In genomic region chrX:72202792-72203401, GRCh38 we compare ENCODE assay signal across 28 cellular contexts. TPM values are rescaled to one million over a fixed set of nuclear protein-coding genes. Genes with fewer than 3 reads are reported as not detected.
A peak's percentile ranks its signal among the peaks of the same experiment; 100 is the strongest.
DNase-seq lines count a peak whose midpoint lies in the region; ATAC-seq and TF ChIP-seq lines count a peak whose summit lies in the region.
"Had no signal": no experiment of that assay in that cellular context is flagged by ENCODE, and none has a peak within 500 bp of the region (broad histone marks: within the 10 kb centered on the region; RNA-seq: fewer than 3 reads in every experiment).

No MANE protein-coding gene starts in this region.

- H4K20me1 ChIP-seq in GM23338 (replicated peaks; ENCODE audit: insufficient read depth) (peaks cover 6% of the 10 kb centered on the region; the same call in 1 of the 2 replicates), PC-3 (ENCODE audit: low read length) (no peaks in the 10 kb centered on the region)

- H3K36me3 Mint-ChIP-seq in GM23338 (ENCODE audit: low read depth) (peaks cover 41% of the 10 kb centered on the region), nephron progenitor cell (ENCODE audit: low read depth) (peaks cover 48% of the 10 kb centered on the region)

- ATAC-seq in GM23338 (peak; percentile 88), PC-3 (no peak), GM21447 (IDR thresholded peaks at IDR 0.05; ENCODE audit: unreplicated experiment) (no peak)
- ATAC-seq: esophagus mucosa; pancreas; stimulated activated memory B cell treated with anti-CD40 and anti-IgM and Interleukin-4, amounts not matched to agents 10 μg/mL and 1 μg/mL and 100 μg/mL, for 72 hours had no signal

- H3K36me3 ChIP-seq in GM23338 (ENCODE audit: insufficient read depth) (peaks cover 7% of the 10 kb centered on the region; the same call in 1 of the 2 replicates), PC-3 (ENCODE audit: low read depth, low read length) (peaks cover 40% of the 10 kb centered on the region), H7 (replicated peaks; ENCODE audit: control insufficient read depth, insufficient read depth, low read length) (no peaks in the 10 kb centered on the region; the same call in 1 of the 2 replicates), MG63 (peaks cover 20% of the 10 kb centered on the region)
- H3K36me3 ChIP-seq: pancreas, right atrium auricular region had no signal

- H3K4me2 ChIP-seq in GM23338 (peak overlapping the region; percentile 74), PC-3 (ENCODE audit: low read length) (no peak overlapping the region)

- H3K9me3 Mint-ChIP-seq in GM23338, result no peaks in the 10 kb centered on the region
- H3K9me3 Mint-ChIP-seq in nephron progenitor cell, result peaks cover 43% of the 10 kb centered on the region
- H3K9me3 Mint-ChIP-seq: activated naive CD4-positive, alpha-beta T cell treated with anti-CD3 and anti-CD28 coated beads, Interleukin-2, amount 10 ng/mL, durations not matched to agents 7 days and 5 days; natural killer cell treated with Interleukin-12 subunit alpha and Interleukin-12 subunit beta and Interleukin-15 and Interleukin-18, amount 100 ng/mL, for 72 hours; stimulated activated memory B cell treated with anti-CD40 and anti-IgM and Interleukin-4, amounts not matched to agents 10 μg/mL and 1 μg/mL and 100 μg/mL, for 72 hours had no signal

- H3K27ac Mint-ChIP-seq in GM23338 (no peak overlapping the region; the same call in 1 of the 2 replicates), nephron progenitor cell (peak overlapping the region; percentile 25)
- H3K27ac Mint-ChIP-seq: activated naive CD4-positive, alpha-beta T cell treated with anti-CD3 and anti-CD28 coated beads, Interleukin-2, amount 10 ng/mL, durations not matched to agents 7 days and 5 days; natural killer cell treated with Interleukin-12 subunit alpha and Interleukin-12 subunit beta and Interleukin-15 and Interleukin-18, amount 100 ng/mL, for 72 hours; stimulated activated memory B cell treated with anti-CD40 and anti-IgM and Interleukin-4, amounts not matched to agents 10 μg/mL and 1 μg/mL and 100 μg/mL, for 72 hours had no signal

- H3K9me2 ChIP-seq in GM23338 (ENCODE audit: insufficient read depth) (no peaks in the 10 kb centered on the region), PC-3 (replicated peaks; ENCODE audit: low read length) (no peaks in the 10 kb centered on the region)

- DNase-seq in GM23338 (ENCODE audit: low spot score), result peak; percentile 34
- no peak for DNase-seq in PC-3
- DNase-seq in epithelial cell of prostate (ENCODE audit: low read depth, low spot score), result no peak
- DNase-seq in nephron progenitor cell, result no peak
- DNase-seq in H7, result no peak
- no peak for DNase-seq in HT-29 (ENCODE audit: low spot score)
- no peak for DNase-seq in MG63
- DNase-seq: activated CD4-positive, alpha-beta T cell treated with anti-CD3 and anti-CD28 coated beads, Interleukin-2, amount 50 U/mL, for 48 hours; activated naive CD4-positive, alpha-beta T cell treated with anti-CD3 and anti-CD28 coated beads, Interleukin-2, amount 10 ng/mL, durations not matched to agents 7 days and 5 days; amniotic stem cell; C1 segment of cervical spinal cord; DMS79; effector CD8-positive, alpha-beta T cell; foreskin melanocyte; KBM-7; MM.1S; NCI-H1417; NCI-H2029 treated with DMSO at 0.1 percent for 48 hours; pancreas; stimulated activated CD4-positive, alpha-beta T cell treated with anti-CD3 and anti-CD28 coated beads, Interleukin-12 subunit alpha, Interleukin-12 subunit beta, amount 100 ng/mL, for 4 hours; stimulated activated CD4-positive, alpha-beta T cell treated with anti-CD3 and anti-CD28 coated beads, Interleukin-4, amount 100 ng/mL, for 4 hours; T-helper 1 cell; upper lobe of left lung had no signal

- CTCF ChIA-PET in PC-3 (lab: Charles Lee), result no interaction called here

- H3K4me3 Mint-ChIP-seq in GM23338 (peak overlapping the region; percentile 48), nephron progenitor cell (no peak overlapping the region)
- H3K4me3 Mint-ChIP-seq: activated naive CD4-positive, alpha-beta T cell treated with anti-CD3 and anti-CD28 coated beads, Interleukin-2, amount 10 ng/mL, durations not matched to agents 7 days and 5 days; stimulated activated memory B cell treated with anti-CD40 and anti-IgM and Interleukin-4, amounts not matched to agents 10 μg/mL and 1 μg/mL and 100 μg/mL, for 72 hours had no signal

- H3K9ac ChIP-seq in PC-3 (ENCODE audit: low read length), result no peak overlapping the region

- H2AFZ ChIP-seq in GM23338, result no peak overlapping the region
- no peak overlapping the region for H2AFZ ChIP-seq in PC-3 (ENCODE audit: low read length)

- POLR2A ChIA-PET in PC-3 (lab: Charles Lee; ENCODE audit: unreplicated experiment), result interaction anchor here (0.6 kb wide), 1 partner anchor 41 kb away, joined by 4 read pairs; no protein-coding TSS in a partner anchor

- H3K27ac ChIP-seq in GM23338 (ENCODE audit: low read depth) (no peak overlapping the region), PC-3 (ENCODE audit: low read length) (peak overlapping the region; percentile 82; the same call in 1 of the 2 replicates), epithelial cell of prostate (peak overlapping the region; percentile 93)
- H3K27ac ChIP-seq: pancreas, right atrium auricular region, upper lobe of left lung had no signal

- H3K4me3 ChIP-seq in GM23338 (peak overlapping the region; percentile 36; the same call in 1 of the 2 replicates), PC-3 (ENCODE audit: low read length) (no peak overlapping the region), H7 (ENCODE audit: insufficient read depth, low read depth, low read length) (no peak overlapping the region), MG63 (no peak overlapping the region)
- H3K4me3 ChIP-seq: pancreas, right atrium auricular region, upper lobe of left lung had no signal

- no peak for TF ChIP-seq CTCF in GM23338 (conservative IDR thresholded peaks at IDR 0.05; ENCODE audit: low read depth in 2 of 2)
- no peak for TF ChIP-seq CTCF in PC-3 (conservative IDR thresholded peaks at IDR 0.05; ENCODE audit: low read depth, low read length)
- TF ChIP-seq CTCF in nephron progenitor cell (IDR thresholded peaks at IDR 0.05), result no peak

- 0 out of 2 replicates have a peak, but pooled peaks cover 3% of the 10 kb centered on the region for H3K79me2 ChIP-seq in GM23338 (replicated peaks; ENCODE audit: insufficient read depth)
- H3K79me2 ChIP-seq in PC-3 (ENCODE audit: low read length), result peaks cover 26% of the 10 kb centered on the region

- H3K27me3 Mint-ChIP-seq in GM23338 (ENCODE audit: insufficient read depth, low read depth, poor library complexity) (no peaks in the 10 kb centered on the region), nephron progenitor cell (ENCODE audit: low read depth, poor library complexity) (no peaks in the 10 kb centered on the region)
- H3K27me3 Mint-ChIP-seq: activated naive CD4-positive, alpha-beta T cell treated with anti-CD3 and anti-CD28 coated beads, Interleukin-2, amount 10 ng/mL, durations not matched to agents 7 days and 5 days; natural killer cell treated with Interleukin-12 subunit alpha and Interleukin-12 subunit beta and Interleukin-15 and Interleukin-18, amount 100 ng/mL, for 72 hours; stimulated activated memory B cell treated with anti-CD40 and anti-IgM and Interleukin-4, amounts not matched to agents 10 μg/mL and 1 μg/mL and 100 μg/mL, for 72 hours had no signal

- BruUV-seq in PC-3 (replicated peaks; lab: Mats Ljungman, UMichigan), result no TSS peak

- H3K27me3 ChIP-seq in GM23338 (ENCODE audit: insufficient read depth), result no peaks in the 10 kb centered on the region
- H3K27me3 ChIP-seq in PC-3 (ENCODE audit: low read length), result no peaks in the 10 kb centered on the region
- no peaks in the 10 kb centered on the region for H3K27me3 ChIP-seq in H7 (ENCODE audit: control insufficient read depth, insufficient read depth, low read length)
- H3K27me3 ChIP-seq in MG63, result no peaks in the 10 kb centered on the region
- H3K27me3 ChIP-seq: pancreas, right atrium auricular region, upper lobe of left lung had no signal

- intact Hi-C loops in PC-3 (cut with micrococcal nuclease), result loop anchor here (5.0 kb wide), 1 partner anchor 34 kb away; the partner anchor contains the start of gene ERCC6L

- H3K4me1 Mint-ChIP-seq in GM23338 (peaks cover 22% of the 10 kb centered on the region; the same call in 2 of the 3 replicates), nephron progenitor cell (no peaks in the 10 kb centered on the region)
- H3K4me1 Mint-ChIP-seq: activated naive CD4-positive, alpha-beta T cell treated with anti-CD3 and anti-CD28 coated beads, Interleukin-2, amount 10 ng/mL, durations not matched to agents 7 days and 5 days; stimulated activated memory B cell treated with anti-CD40 and anti-IgM and Interleukin-4, amounts not matched to agents 10 μg/mL and 1 μg/mL and 100 μg/mL, for 72 hours had no signal

- no peaks in the 10 kb centered on the region for H3K9me3 ChIP-seq in PC-3 (ENCODE audit: low read length)
- H3K9me3 ChIP-seq in MG63, result no peaks in the 10 kb centered on the region
- H3K9me3 ChIP-seq: pancreas, right atrium auricular region, upper lobe of left lung had no signal

- H3K4me1 ChIP-seq in GM23338 (ENCODE audit: insufficient read depth) (peaks cover 24% of the 10 kb centered on the region), PC-3 (ENCODE audit: insufficient read depth, low read length) (peaks cover 19% of the 10 kb centered on the region)
- H3K4me1 ChIP-seq: pancreas, right atrium auricular region, upper lobe of left lung had no signal

- H3F3A ChIP-seq in GM23338 (replicated peaks; ENCODE audit: low read depth) (no peaks in the 10 kb centered on the region), PC-3 (ENCODE audit: low read length, unreplicated experiment) (no peaks in the 10 kb centered on the region)

TF ChIP-seq in GM23338, 12 proteins besides CTCF, POLR2A, EP300 and RAD21 (continues in another document):
- no peak for TF ChIP-seq CREB1 (CRISPR knock-in tag; IDR thresholded peaks at IDR 0.05; ENCODE audit: low read depth)

RNA-seq across cellular contexts. Expression of gene PIN4, which starts 21.3 kb away (rescaled TPM):
- 3.5 and 7.2 TPM in 2 replicates for total RNA-seq in GM23338 (2014; rRNA removed; shearing (Covaris generic))
- polyA plus RNA-seq in GM23338 (2016; fragmentation: Nextera tagmentation; extraction: Ambion mirVana), result 72.5 and 80.6 TPM in 2 replicates
- total RNA-seq in PC-3 (2014; rRNA removed), result 30.0 and 44.1 TPM in 2 replicates
- total RNA-seq in H7 (2014; rRNA removed; shearing (Covaris generic)), result 26.5 and 28.8 TPM in 2 replicates
- total RNA-seq in HT-29 (2014; rRNA removed; shearing (Covaris generic)), result 17.5 and 18.5 TPM in 2 replicates
- total RNA-seq in MG63 (2014; rRNA removed; shearing (Covaris generic); ENCODE audit: low replicate concordance), result 1.3 and 2.3 TPM in 2 replicates

RNA-seq across cellular contexts. Expression of gene ERCC6L, which starts 35.9 kb away (rescaled TPM):
- 21.2 and 23.1 TPM in 2 replicates for total RNA-seq in GM23338 (2014; rRNA removed; shearing (Covaris generic))
- polyA plus RNA-seq in GM23338 (2016; fragmentation: Nextera tagmentation; extraction: Ambion mirVana), result 8.3 and 11.3 TPM in 2 replicates
- 13.0 and 14.6 TPM in 2 replicates for total RNA-seq in PC-3 (2014; rRNA removed)
- total RNA-seq in H7 (2014; rRNA removed; shearing (Covaris generic)), result 9.6 and 15.1 TPM in 2 replicates
- total RNA-seq in HT-29 (2014; rRNA removed; shearing (Covaris generic)), result 3.8 and 5.5 TPM in 2 replicates
- 4.3 and 6.2 TPM in 2 replicates for total RNA-seq in MG63 (2014; rRNA removed; shearing (Covaris generic); ENCODE audit: low replicate concordance)
